ENCODE assay signal across 13 cellular contexts in the genomic region with DNA sequence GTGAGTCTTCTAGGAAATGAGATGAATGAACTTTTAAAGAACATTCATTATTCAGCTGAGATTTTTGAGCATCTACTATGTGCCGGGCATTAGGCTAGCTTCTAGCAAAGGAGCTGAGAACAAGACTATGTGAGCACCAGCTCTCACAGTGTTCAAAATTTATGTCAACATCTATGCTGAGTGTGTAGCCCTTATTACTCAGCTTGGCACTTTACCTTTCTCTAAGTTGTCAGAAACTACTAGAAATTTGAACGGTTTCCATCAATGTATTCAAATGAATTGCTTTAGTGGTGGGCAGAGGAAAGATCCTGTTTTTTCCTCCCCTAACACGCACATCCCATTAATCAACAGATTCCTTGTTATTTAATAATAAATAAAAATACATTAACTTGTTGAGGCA. TPM values are rescaled to one million over a fixed set of nuclear protein-coding genes. Genes with fewer than 3 reads are reported as not detected.
"Had no signal": no experiment of that assay in that cellular context is flagged by ENCODE, and none has a peak within 500 bp of the region (broad histone marks: within the 10 kb centered on the region; RNA-seq: fewer than 3 reads in every experiment).

No MANE protein-coding gene starts in this region.

- H3K4me3 ChIP-seq: left ventricle myocardium inferior had no signal

- H3K36me3 ChIP-seq: left ventricle myocardium inferior had no signal

- DNase-seq: activated naive CD4-positive, alpha-beta T cell; activated naive CD8-positive, alpha-beta T cell treated with anti-CD3 and anti-CD28 coated beads, Interleukin-2, amount 10 ng/mL, durations not matched to agents 7 days and 5 days; kidney; left ventricle myocardium inferior; nucleus accumbens; stimulated activated naive CD8-positive, alpha-beta T cell treated with anti-CD3 and anti-CD28 coated beads, Interleukin-15, Interleukin-2, amounts not matched to agents 100 U/mL and 50 U/mL, for 24 hours; T-helper 1 cell; T1000 had no signal

- ATAC-seq: activated CD4-positive, CD25-positive, alpha-beta regulatory T cell treated with anti-CD3 and anti-CD28 coated beads, Interleukin-2, amount 50 U/mL, for 24 hours; stimulated activated naive CD8-positive, alpha-beta T cell treated with anti-CD3 and anti-CD28 coated beads, Interleukin-15, Interleukin-2, amounts not matched to agents 100 U/mL and 50 U/mL, for 24 hours had no signal

- H3K27ac ChIP-seq: left ventricle myocardium inferior had no signal

- H3K4me1 ChIP-seq: left ventricle myocardium inferior had no signal

RNA-seq across cellular contexts. Expression of a gene that starts 33.3 kb away (rescaled TPM):
- total RNA-seq: activated T-helper 1 cell treated with anti-CD3 and anti-CD28 coated beads, Interleukin-12 subunit alpha, Interleukin-12 subunit beta, Interleukin-2, Interleukin-4 antibody, amounts not matched to agents 30 ng/mL and 10 ng/mL and 1 ng/mL, durations not matched to agents 14 hours and 24 hours and 36 hours; chondrocyte; dermis microvascular lymphatic vessel endothelial cell; left ventricle myocardium inferior; posterior vena cava had no signal
